In the genomic region with DNA sequence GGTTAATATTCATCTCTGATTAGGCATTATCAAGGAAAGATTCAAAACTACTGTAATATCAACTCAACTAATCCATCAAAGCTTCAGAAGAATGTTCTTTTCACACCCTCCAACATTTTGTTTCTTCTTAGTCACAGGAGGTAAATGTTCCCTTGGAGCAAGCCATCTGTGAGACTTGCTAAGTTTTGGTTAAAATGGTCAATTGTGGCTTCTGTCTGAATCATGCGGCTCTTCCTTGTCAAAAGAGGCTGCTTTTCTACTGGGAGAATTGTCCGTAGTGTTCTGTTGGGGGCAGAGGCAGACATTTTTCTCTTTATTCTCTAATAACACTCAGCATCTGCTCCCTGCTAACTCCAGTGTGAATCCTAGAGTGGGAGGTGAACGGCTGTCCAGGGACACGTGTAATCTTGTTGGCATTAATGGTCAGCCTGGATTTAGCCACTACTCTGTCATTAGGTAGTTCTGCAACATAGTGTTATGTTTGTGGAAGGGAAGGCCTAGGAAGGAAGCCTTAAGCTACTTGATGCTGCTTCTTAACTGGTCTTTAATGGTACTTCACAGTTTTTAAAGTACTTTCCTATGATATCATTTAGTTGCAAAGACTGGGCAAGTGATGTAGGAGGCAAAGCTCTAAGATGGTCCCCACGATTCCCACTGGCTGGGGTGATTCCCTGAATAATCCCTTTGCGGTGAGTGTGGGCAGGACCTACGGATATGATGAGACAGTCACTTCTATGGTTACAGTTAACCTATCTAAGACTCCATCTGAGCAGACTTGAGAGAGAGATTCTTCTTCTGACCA, we compare ENCODE assay signal across 11 cellular contexts. TPM values are rescaled to one million over a fixed set of nuclear protein-coding genes. Genes with fewer than 3 reads are reported as not detected.
"Had no signal": no experiment of that assay in that cellular context is flagged by ENCODE, and none has a peak within 500 bp of the region (broad histone marks: within the 10 kb centered on the region; RNA-seq: fewer than 3 reads in every experiment).

No MANE protein-coding gene starts in this region.

- H3K27me3 ChIP-seq: esophagus squamous epithelium, foreskin keratinocyte, ovary, tibial artery had no signal

- H3K27me3 Mint-ChIP-seq: activated naive CD8-positive, alpha-beta T cell; activated T-cell treated with anti-CD3 and anti-CD28 coated beads, Interleukin-2, amount 50 U/mL, for 24 hours had no signal

- H3K4me3 ChIP-seq: esophagus squamous epithelium, ovary, SK-N-MC, skin epidermis, tibial artery had no signal

- H3K4me3 Mint-ChIP-seq: activated naive CD8-positive, alpha-beta T cell; activated T-cell treated with anti-CD3 and anti-CD28 coated beads, Interleukin-2, amount 50 U/mL, for 24 hours; neural crest cell had no signal

- DNase-seq: activated CD4-positive, CD25-positive, alpha-beta regulatory T cell; activated effector memory CD4-positive, alpha-beta T cell treated with Interleukin-2 at 50 U/mL for 16 hours; activated T-cell treated with anti-CD3 and anti-CD28 coated beads, Interleukin-2, amount 50 U/mL, for 24 hours; esophagus squamous epithelium; foreskin keratinocyte; ovary; tibial artery had no signal

- H3K4me1 Mint-ChIP-seq: neural crest cell had no signal

- H3K9me3 ChIP-seq: esophagus squamous epithelium, ovary, tibial artery had no signal

- H3K27ac ChIP-seq: esophagus squamous epithelium, foreskin keratinocyte, ovary, SK-N-MC, tibial artery had no signal

- H3K9me3 Mint-ChIP-seq: activated T-cell treated with anti-CD3 and anti-CD28 coated beads, Interleukin-2, amount 50 U/mL, for 24 hours had no signal

- ATAC-seq: foreskin keratinocyte had no signal

- H3K27ac Mint-ChIP-seq: activated naive CD8-positive, alpha-beta T cell; activated T-cell treated with anti-CD3 and anti-CD28 coated beads, Interleukin-2, amount 50 U/mL, for 24 hours had no signal

RNA-seq across cellular contexts. Expression of a gene that starts 22.6 kb away (rescaled TPM):
- total RNA-seq: neural crest cell had no signal
